In the genomic region with DNA sequence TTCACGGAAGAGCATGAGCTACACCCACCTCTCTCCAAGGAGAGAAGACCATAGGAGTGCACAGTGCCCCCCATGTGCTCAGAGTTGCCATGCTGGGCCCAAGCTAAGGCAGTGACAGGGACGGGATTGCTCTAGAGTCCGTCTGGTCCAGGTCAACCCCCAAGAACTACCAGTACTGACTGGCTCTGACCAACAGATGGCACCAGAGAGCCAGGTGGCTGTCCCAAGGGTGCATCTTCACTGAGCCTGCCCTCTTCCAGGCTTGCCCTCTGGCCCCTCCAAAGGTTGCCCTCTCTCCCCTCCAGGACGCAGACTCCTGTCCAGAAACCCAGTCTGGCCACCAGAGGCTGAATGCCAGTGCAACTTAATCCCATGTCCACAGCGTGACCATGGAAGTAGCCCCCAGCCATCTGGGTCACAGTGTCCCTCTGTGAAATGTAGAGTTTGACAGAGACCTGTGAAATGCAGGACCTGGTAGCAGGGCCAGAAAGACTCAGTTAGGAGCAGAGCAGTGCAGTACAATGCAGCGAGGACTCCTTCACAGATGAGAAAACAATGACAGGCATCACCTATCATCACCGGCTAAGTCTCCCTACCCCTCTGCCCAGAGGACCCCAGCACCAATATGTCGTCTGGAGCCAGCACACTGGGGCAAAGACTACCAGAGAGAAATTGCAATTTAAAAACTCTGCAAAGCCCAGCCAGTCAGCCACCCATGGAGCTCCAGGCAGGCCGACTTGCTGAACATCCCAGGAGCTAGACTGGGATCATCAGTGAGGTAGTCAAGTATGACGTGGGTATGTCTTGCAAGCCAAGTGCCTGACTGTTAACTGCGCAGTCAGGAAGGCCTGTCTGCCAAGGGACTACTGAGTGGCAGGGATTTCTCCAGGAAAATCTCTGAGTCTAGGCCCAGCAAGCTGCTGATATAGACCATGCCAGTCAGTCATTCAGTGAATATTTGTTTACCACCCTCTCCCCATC, we compare ENCODE assay signal across 8 cellular contexts. TPM values are rescaled to one million over a fixed set of nuclear protein-coding genes. Genes with fewer than 3 reads are reported as not detected.
DNase-seq lines count a peak whose midpoint lies in the region; ATAC-seq, FAIRE-seq and TF ChIP-seq lines count a peak whose summit lies in the region.

No MANE protein-coding gene starts in this region.

- DNase-seq in AG04450 (ENCODE audit: low read depth, low spot score) (no peak), RCC 7860 (ENCODE audit: low spot score) (peak; percentile 56), foreskin keratinocyte (peak in 1 of 2 donors; percentile 37), osteocyte (ENCODE audit: extremely low spot score, unreplicated experiment) (peak; percentile 89), tibial nerve (ENCODE audit: low spot score in 2 of 2) (peak; percentile 37 to 70)
- peak; percentile 67 for DNase-seq in activated T-helper 1 cell treated with anti-CD3 and anti-CD28 coated beads, Interleukin-12 subunit alpha, Interleukin-12 subunit beta, Interleukin-2, Interleukin-4 antibody, amounts not matched to agents 30 ng/mL and 10 ng/mL and 1 ng/mL, durations not matched to agents 14 hours and 24 hours and 36 hours (ENCODE audit: low spot score)

- H3K27ac Mint-ChIP-seq in activated T-helper 1 cell treated with anti-CD3 and anti-CD28 coated beads, Interleukin-12 subunit alpha, Interleukin-12 subunit beta, Interleukin-2, Interleukin-4 antibody, amounts not matched to agents 30 ng/mL and 10 ng/mL and 1 ng/mL, durations not matched to agents 14 hours and 24 hours and 36 hours, result no peak overlapping the region
- H3K27ac Mint-ChIP-seq in osteocyte (ENCODE audit: unreplicated experiment), result no peak overlapping the region

- H3K27ac ChIP-seq in AG04450 (ENCODE audit: low read depth, low read length), result no peak overlapping the region
- H3K27ac ChIP-seq in foreskin keratinocyte, result no peak overlapping the region
- H3K27ac ChIP-seq in tibial nerve, result no peak overlapping the region

- TF ChIP-seq CTCF in AG04450 (IDR thresholded peaks at IDR 0.05; ENCODE audit: low read depth, low read length) (peak; percentile 97), foreskin keratinocyte (conservative IDR thresholded peaks at IDR 0.05) (peak; percentile 89), osteocyte (IDR thresholded peaks at IDR 0.05) (peak; percentile 90), tibial nerve (IDR thresholded peaks at IDR 0.05) (peak; percentile 80 to 92 (median 89))

- intact Hi-C loops in activated T-helper 1 cell treated with anti-CD3 and anti-CD28 coated beads, Interleukin-12 subunit alpha, Interleukin-12 subunit beta, Interleukin-2, Interleukin-4 antibody, amounts not matched to agents 30 ng/mL and 10 ng/mL and 1 ng/mL, durations not matched to agents 14 hours and 24 hours and 36 hours (cut with micrococcal nuclease), result loop anchor here (1.0 to 2.0 kb wide), 4 partner anchors 42 to 402 kb away; a partner anchor contains a TSS

- no peaks in the 10 kb centered on the region for H3K36me3 ChIP-seq in tibial nerve

- H3K4me3 ChIP-seq in AG04450 (ENCODE audit: low read depth, low read length) (no peak overlapping the region), tibial nerve (no peak overlapping the region)

- H3K36me3 Mint-ChIP-seq in activated T-helper 1 cell treated with anti-CD3 and anti-CD28 coated beads, Interleukin-12 subunit alpha, Interleukin-12 subunit beta, Interleukin-2, Interleukin-4 antibody, amounts not matched to agents 30 ng/mL and 10 ng/mL and 1 ng/mL, durations not matched to agents 14 hours and 24 hours and 36 hours (ENCODE audit: low read depth), result no peaks in the 10 kb centered on the region
- H3K36me3 Mint-ChIP-seq in osteocyte (ENCODE audit: unreplicated experiment), result no peaks in the 10 kb centered on the region

- H3K9me3 ChIP-seq in AG04450 (ENCODE audit: control insufficient read depth, insufficient read depth, low read length), result no peaks in the 10 kb centered on the region
- no peaks in the 10 kb centered on the region for H3K9me3 ChIP-seq in tibial nerve

- ATAC-seq in GM18868 (IDR thresholded peaks at IDR 0.05; ENCODE audit: unreplicated experiment) (peak; percentile 81), HG03442 (IDR thresholded peaks at IDR 0.05; ENCODE audit: unreplicated experiment) (peak; percentile 74), foreskin keratinocyte (peak; percentile 87)

- H3K27me3 ChIP-seq in AG04450 (ENCODE audit: control insufficient read depth, insufficient read depth, low read length) (no peaks in the 10 kb centered on the region), foreskin keratinocyte (no peaks in the 10 kb centered on the region), tibial nerve (no peaks in the 10 kb centered on the region)

- H3K4me1 Mint-ChIP-seq in activated T-helper 1 cell treated with anti-CD3 and anti-CD28 coated beads, Interleukin-12 subunit alpha, Interleukin-12 subunit beta, Interleukin-2, Interleukin-4 antibody, amounts not matched to agents 30 ng/mL and 10 ng/mL and 1 ng/mL, durations not matched to agents 14 hours and 24 hours and 36 hours (ENCODE audit: low read depth), result no peaks in the 10 kb centered on the region
- peaks cover 1% of the 10 kb centered on the region for H3K4me1 Mint-ChIP-seq in osteocyte (ENCODE audit: unreplicated experiment)

- H3K4me1 ChIP-seq in foreskin keratinocyte (no peaks in the 10 kb centered on the region), tibial nerve (peaks cover 0 to 6% (median 0%) of the 10 kb centered on the region in 4 donors)

- POLR2A ChIA-PET in AG04450 (lab: Yijun Ruan, JAX), result interaction anchor here (1.2 kb wide), 1 partner anchor 8 kb away, joined by 5 read pairs; a partner anchor contains a TSS

- 53 to 61% methylated on average over 11 of the region's 11 CpGs for WGBS in tibial nerve, 2 donors

- H3K9me3 Mint-ChIP-seq in activated T-helper 1 cell treated with anti-CD3 and anti-CD28 coated beads, Interleukin-12 subunit alpha, Interleukin-12 subunit beta, Interleukin-2, Interleukin-4 antibody, amounts not matched to agents 30 ng/mL and 10 ng/mL and 1 ng/mL, durations not matched to agents 14 hours and 24 hours and 36 hours, result no peaks in the 10 kb centered on the region
- H3K9me3 Mint-ChIP-seq in osteocyte (ENCODE audit: unreplicated experiment), result no peaks in the 10 kb centered on the region

- no peak for TF ChIP-seq EP300 in tibial nerve (IDR thresholded peaks at IDR 0.05)

- TF ChIP-seq POLR2A in tibial nerve (IDR thresholded peaks at IDR 0.05), result no peak

- CTCF ChIA-PET in AG04450 (lab: Charles Lee), result interaction anchor here (0.6 to 11.5 kb wide), 25 partner anchors 10 to 403 kb away, joined by 3 to 249 read pairs (median 4); a partner anchor contains a TSS

- FAIRE-seq in RCC 7860 (lab: Jason Lieb, UNC), result no peak

- no peak overlapping the region for H3K4me3 Mint-ChIP-seq in activated T-helper 1 cell treated with anti-CD3 and anti-CD28 coated beads, Interleukin-12 subunit alpha, Interleukin-12 subunit beta, Interleukin-2, Interleukin-4 antibody, amounts not matched to agents 30 ng/mL and 10 ng/mL and 1 ng/mL, durations not matched to agents 14 hours and 24 hours and 36 hours
- no peak overlapping the region for H3K4me3 Mint-ChIP-seq in osteocyte (ENCODE audit: unreplicated experiment)

- H3K27me3 Mint-ChIP-seq in activated T-helper 1 cell treated with anti-CD3 and anti-CD28 coated beads, Interleukin-12 subunit alpha, Interleukin-12 subunit beta, Interleukin-2, Interleukin-4 antibody, amounts not matched to agents 30 ng/mL and 10 ng/mL and 1 ng/mL, durations not matched to agents 14 hours and 24 hours and 36 hours (ENCODE audit: insufficient read depth), result peaks cover 8% of the 10 kb centered on the region
- H3K27me3 Mint-ChIP-seq in osteocyte (ENCODE audit: unreplicated experiment), result peaks cover 5% of the 10 kb centered on the region

RNA-seq across cellular contexts. Expression of a gene that starts 7.7 kb away (rescaled TPM):
- polyA plus RNA-seq in AG04450 (2011; rRNA removed) (725 and 1,036 TPM in 2 replicates), foreskin keratinocyte (510 and 553 TPM in 2 replicates)
- polyA minus RNA-seq in AG04450 (2011; rRNA and poly(A)+ RNA removed), result 151 and 283 TPM in 2 replicates
- 259 and 265 TPM in 2 replicates for total RNA-seq in activated T-helper 1 cell treated with anti-CD3 and anti-CD28 coated beads, Interleukin-12 subunit alpha, Interleukin-12 subunit beta, Interleukin-2, Interleukin-4 antibody, amounts not matched to agents 30 ng/mL and 10 ng/mL and 1 ng/mL, durations not matched to agents 14 hours and 24 hours and 36 hours
- total RNA-seq in foreskin keratinocyte (413 and 426 TPM in 2 replicates), osteocyte (320 and 333 TPM in 2 replicates), tibial nerve (100 to 1,000 TPM; 173 to 311 (median 209) TPM)

RNA-seq across cellular contexts. Expression of a gene that starts 41.4 kb away (rescaled TPM):
- 175 and 252 TPM in 2 replicates for polyA plus RNA-seq in AG04450 (2011; rRNA removed)
- polyA minus RNA-seq in AG04450 (2011; rRNA and poly(A)+ RNA removed), result 49.5 and 107 TPM in 2 replicates
- 181 and 183 TPM in 2 replicates for total RNA-seq in activated T-helper 1 cell treated with anti-CD3 and anti-CD28 coated beads, Interleukin-12 subunit alpha, Interleukin-12 subunit beta, Interleukin-2, Interleukin-4 antibody, amounts not matched to agents 30 ng/mL and 10 ng/mL and 1 ng/mL, durations not matched to agents 14 hours and 24 hours and 36 hours
- 141 and 149 TPM in 2 replicates for total RNA-seq in foreskin keratinocyte
- polyA plus RNA-seq in foreskin keratinocyte, result 89.8 and 114 TPM in 2 replicates
- total RNA-seq in osteocyte, result 108 and 117 TPM in 2 replicates
- total RNA-seq in tibial nerve, result 100 to 1,000 TPM in 3 of 4 donors, 10 to 100 TPM in 1; 42.8 to 227 (median 149) TPM
